8 cellular contexts compared by ENCODE assay signal in the genomic region with DNA sequence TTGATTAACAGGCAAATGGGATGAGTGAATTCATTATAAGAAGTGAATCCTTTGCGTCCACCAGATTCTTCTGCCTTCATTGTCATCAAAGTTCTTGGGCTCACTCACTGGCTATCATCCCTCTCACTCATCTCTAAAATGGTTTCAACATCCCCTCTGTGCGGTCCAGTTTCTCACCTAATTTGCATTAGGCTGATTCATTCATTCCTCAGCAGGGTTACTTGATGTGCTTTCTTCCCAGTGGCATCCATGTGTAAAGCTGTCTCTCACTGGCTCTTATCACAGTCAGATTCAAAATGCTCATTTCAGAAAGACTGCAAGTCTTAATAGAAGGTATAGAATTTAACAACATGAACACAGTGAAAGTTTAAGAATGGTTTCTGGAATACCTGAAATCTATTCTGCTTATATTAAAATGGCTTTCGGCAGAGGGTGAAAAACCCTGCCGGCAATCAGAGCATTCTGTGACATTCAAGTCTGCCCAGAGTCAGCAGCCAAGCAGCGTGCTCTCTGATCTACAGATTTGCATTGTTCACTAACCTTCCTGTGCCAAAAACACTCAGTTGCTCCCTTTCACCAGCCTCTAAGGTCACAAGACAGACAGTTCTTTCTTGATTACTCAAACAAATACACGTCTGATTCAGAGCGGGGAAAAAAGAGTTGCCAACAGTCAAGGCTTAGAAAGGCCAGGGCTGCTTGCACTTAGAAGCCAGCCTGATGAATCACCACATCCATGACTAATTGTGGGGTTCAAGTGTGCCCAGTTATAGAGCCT.
DNase-seq lines count a peak whose midpoint lies in the region; ATAC-seq and TF ChIP-seq lines count a peak whose summit lies in the region.

No MANE protein-coding gene starts in this region.

- peak; percentile 88 for DNase-seq in A673 (ENCODE audit: low spot score)
- DNase-seq in activated CD4-positive, alpha-beta T cell treated with anti-CD3 and anti-CD28 coated beads, Interleukin-2, amount 50 U/mL, for 48 hours = peak; percentile 19 to 50
- peak; percentile 19 to 86 (median 53) for DNase-seq in head of caudate nucleus
- DNase-seq in skeletal muscle cell (ENCODE audit: low read depth) = peak; percentile 99
- no peak for DNase-seq in germinal center (ENCODE audit: low spot score)
- no peak for DNase-seq in NCI-H1436 (lab: John Stamatoyannopoulos, UW)

- POLR2A ChIA-PET in A673 (lab: Charles Lee; ENCODE audit: low non-redundant PET) = interaction anchor here (0.5 kb wide), 1 partner anchor 120 kb away, joined by 6 read pairs; no protein-coding TSS in a partner anchor

- no peaks in the 10 kb centered on the region for H3K27me3 ChIP-seq in A673 (replicated peaks; ENCODE audit: insufficient read depth, low read depth, low read length, poor library complexity)

- H3K4me1 ChIP-seq in A673 (ENCODE audit: insufficient read depth, low read length, poor library complexity, severe bottlenecking) = peaks cover 29% of the 10 kb centered on the region

- H3K4me3 ChIP-seq in A673 (ENCODE audit: low read depth, low read length, poor library complexity, severe bottlenecking) (no peak overlapping the region), skeletal muscle cell (ENCODE audit: low read depth, low read length) (peak overlapping the region; percentile 27)

- BruUV-seq in A673 (replicated peaks; lab: Mats Ljungman, UMichigan) = TSS peak; percentile 66

- no peak for TF ChIP-seq CTCF in A673 (conservative IDR thresholded peaks at IDR 0.05; ENCODE audit: low read depth, low read length)

- intact Hi-C loops in A673 (cut with micrococcal nuclease; ENCODE audit: unreplicated experiment) = no loop called here
- intact Hi-C loops in head of caudate nucleus (cut with DNase I) = no loop called here

- peaks cover 15% of the 10 kb centered on the region for H3K9me3 ChIP-seq in A673 (ENCODE audit: low read depth, low read length, poor library complexity, severe bottlenecking)

- H3K27ac ChIP-seq in A673 (ENCODE audit: low read depth, low read length, poor library complexity, severe bottlenecking) = peak overlapping the region; percentile 70

- ATAC-seq in GM18907 (IDR thresholded peaks at IDR 0.05; ENCODE audit: unreplicated experiment) (peak; percentile 91), HG03066 (IDR thresholded peaks at IDR 0.05; ENCODE audit: low read depth, unreplicated experiment) (peak; percentile 94)

- CTCF ChIA-PET in A673 (lab: Charles Lee) = no interaction called here

- H3K36me3 ChIP-seq in A673 (ENCODE audit: insufficient read depth, low read length, poor library complexity, severe bottlenecking) = no peaks in the 10 kb centered on the region

Comparison
In these comparisons a context has a peak if more than half of its experiments do, and no peak if none do; other contexts are left out.
1. DNase-seq: peak in A673 (single experiment), activated CD4-positive, alpha-beta T cell treated with anti-CD3 and anti-CD28 coated beads, Interleukin-2, amount 50 U/mL, for 48 hours (2 of 2), head of caudate nucleus (42 of 42) and skeletal muscle cell (single experiment); none in germinal center (single experiment) and NCI-H1436 (single experiment).